Comparison of ENCODE assay signal across 12 cellular contexts in the genomic region with DNA sequence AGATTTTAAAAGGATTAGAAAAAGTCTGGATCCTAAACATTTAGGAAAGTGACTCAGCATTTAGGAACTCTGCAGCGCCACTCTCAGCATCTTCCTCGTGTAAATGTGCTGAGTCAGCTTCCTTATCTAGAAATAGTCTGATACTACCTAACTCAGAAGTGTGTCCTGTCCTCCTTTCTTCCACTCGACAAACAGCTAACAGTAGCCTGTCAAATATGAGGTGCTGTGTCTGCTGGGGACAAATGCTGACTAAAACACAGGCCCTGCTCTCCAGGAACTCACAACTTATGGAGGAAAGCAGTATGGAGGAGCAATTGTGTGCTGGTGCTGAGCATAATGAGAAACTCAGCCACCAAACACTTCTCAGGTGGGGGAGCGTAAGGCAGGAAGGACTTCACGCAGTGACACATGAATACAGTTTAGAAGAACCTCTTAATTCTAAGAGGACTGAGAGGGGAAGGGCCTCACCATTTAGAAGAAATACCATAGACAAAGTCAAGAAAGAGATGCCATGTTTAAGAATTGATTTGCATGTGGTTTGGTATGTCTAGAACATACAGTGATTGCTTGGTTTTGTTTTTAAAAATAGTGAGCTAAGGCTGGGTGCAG.
A peak's percentile ranks its signal among the peaks of the same experiment; 100 is the strongest.
DNase-seq lines count a peak whose midpoint lies in the region; ATAC-seq and TF ChIP-seq lines count a peak whose summit lies in the region.
"Had no signal": no experiment of that assay in that cellular context is flagged by ENCODE, and none has a peak within 500 bp of the region (broad histone marks: within the 10 kb centered on the region; RNA-seq: fewer than 3 reads in every experiment).

No MANE protein-coding gene starts in this region.

- H3K9ac ChIP-seq in adipocyte (ENCODE audit: low read length), result no peak overlapping the region

- peaks cover 6% of the 10 kb centered on the region for H3K4me1 ChIP-seq in adipocyte (ENCODE audit: control insufficient read depth, insufficient read depth, low read length)

- DNase-seq in adipocyte (ENCODE audit: low read depth), result peak; percentile 74
- peak; percentile 46 for DNase-seq in myocyte (ENCODE audit: low read depth)
- no peak for DNase-seq in NCI-H526 treated with DMSO at 0.1 percent for 48 hours (lab: John Stamatoyannopoulos, UW)
- DNase-seq in effector CD4-positive, alpha-beta T cell, result no peak
- no peak for DNase-seq in foreskin melanocyte
- no peak for DNase-seq in GM20000 (ENCODE audit: low spot score)
- DNase-seq: activated effector memory CD4-positive, alpha-beta T cell treated with anti-CD3 and anti-CD28 coated beads, Interleukin-2, amount 50 U/mL, for 16 hours; DMS79 treated with DMSO at 0.1 percent for 48 hours; effector memory CD8-positive, alpha-beta T cell; NCI-H1105 had no signal

- TF ChIP-seq CTCF in GM20000 (IDR thresholded peaks at IDR 0.05; ENCODE audit: extremely low read depth, missing control alignments), result no peak

- H3K27me3 ChIP-seq in adipocyte (replicated peaks; ENCODE audit: control insufficient read depth, insufficient read depth, low read length), result no peaks in the 10 kb centered on the region

- no peaks in the 10 kb centered on the region for H3K36me3 ChIP-seq in adipocyte (ENCODE audit: control insufficient read depth, insufficient read depth, low read length, severe bottlenecking)

- ATAC-seq in GM18520 (IDR thresholded peaks at IDR 0.05; ENCODE audit: unreplicated experiment), result peak; percentile 64
- ATAC-seq in HG02981 (IDR thresholded peaks at IDR 0.05; ENCODE audit: unreplicated experiment), result peak; percentile 56
- ATAC-seq: effector memory CD8-positive, alpha-beta T cell had no signal

- no peak overlapping the region for H3K4me3 ChIP-seq in adipocyte (ENCODE audit: low read length)

- H3K9me3 ChIP-seq in adipocyte (ENCODE audit: control insufficient read depth, low read length), result no peaks in the 10 kb centered on the region

Comparison
In these comparisons a context has a peak if more than half of its experiments do, and no peak if none do; other contexts are left out.
1. DNase-seq: peak in adipocyte (single experiment) and myocyte (single experiment); none in NCI-H526 treated with DMSO at 0.1 percent for 48 hours (single experiment), effector CD4-positive, alpha-beta T cell (single experiment), foreskin melanocyte (single experiment) and GM20000 (single experiment).